17 cellular contexts compared by ENCODE assay signal in the genomic region with DNA sequence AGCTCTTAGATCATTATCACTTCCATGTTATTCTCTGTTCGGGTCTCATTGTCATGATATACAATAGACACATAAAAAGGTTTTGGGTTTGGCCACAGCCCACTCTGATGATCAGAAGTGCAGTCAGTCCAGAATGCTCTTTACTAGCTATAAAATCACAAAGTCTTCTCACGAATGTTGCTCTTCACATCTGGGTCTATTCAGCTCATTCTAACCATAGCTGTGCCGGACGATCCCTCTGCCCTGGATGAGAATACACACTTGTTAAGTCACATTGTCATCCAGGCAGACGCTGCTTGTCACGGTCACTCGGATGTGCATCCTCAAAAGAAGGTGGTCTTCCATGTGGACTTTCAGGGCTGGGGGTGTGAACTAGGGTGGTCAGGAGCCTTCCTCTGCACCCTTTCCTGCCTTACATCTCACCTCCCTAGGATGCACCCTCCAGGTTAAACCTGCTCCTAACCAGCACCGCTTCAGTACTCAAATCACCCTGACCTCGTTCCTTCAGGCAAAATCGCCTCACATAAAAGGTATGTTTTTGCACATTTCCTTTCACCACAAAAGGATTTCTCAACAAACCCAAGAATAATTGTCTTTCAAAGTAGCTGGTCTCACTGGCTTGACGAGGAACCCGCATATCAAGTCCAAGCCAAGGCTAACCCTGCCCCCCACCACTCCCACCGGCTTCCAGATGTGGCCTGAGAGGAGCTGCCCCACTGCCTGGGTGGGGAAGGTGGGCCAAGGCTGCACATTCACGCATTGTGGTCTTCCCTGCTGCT. TPM values are rescaled to one million over a fixed set of nuclear protein-coding genes. Genes with fewer than 3 reads are reported as not detected.
DNase-seq lines count a peak whose midpoint lies in the region; ATAC-seq, FAIRE-seq and TF ChIP-seq lines count a peak whose summit lies in the region.
"Had no signal": no experiment of that assay in that cellular context is flagged by ENCODE, and none has a peak within 500 bp of the region (broad histone marks: within the 10 kb centered on the region; RNA-seq: fewer than 3 reads in every experiment).

No MANE protein-coding gene starts in this region.

- H3K27me3 ChIP-seq in PC-9 (ENCODE audit: insufficient read depth, low read depth) (0 out of 2 replicates have a peak, but pooled peaks cover 3% of the 10 kb centered on the region), bronchial epithelial cell (ENCODE audit: control insufficient read depth, insufficient read depth, low read length) (no peaks in the 10 kb centered on the region), trophoblast cell (ENCODE audit: insufficient read depth, low read length) (no peaks in the 10 kb centered on the region)
- H3K27me3 ChIP-seq: body of pancreas, hepatocyte, right lobe of liver, testis had no signal

- H3K4me1 ChIP-seq in PC-9 (replicated peaks; ENCODE audit: insufficient read depth) (peaks cover 26% of the 10 kb centered on the region), trophoblast cell (ENCODE audit: control insufficient read depth in 1 of 2, insufficient read depth in 2 of 2, low read length in 2 of 2) (peaks cover 14 to 18% of the 10 kb centered on the region in 2 experiments)
- H3K4me1 ChIP-seq: testis had no signal

- H2BK12ac ChIP-seq in trophoblast cell (ENCODE audit: low read length), result peak overlapping the region; percentile 45

- H3K4me3 ChIP-seq in PC-9 (no peak overlapping the region), bronchial epithelial cell (ENCODE audit: low read depth, low read length) (no peak overlapping the region), trophoblast cell (ENCODE audit: low read depth, low read length) (no peak overlapping the region)
- H3K4me3 ChIP-seq: body of pancreas, hepatocyte, lung, right lobe of liver, testis had no signal

- H3K4ac ChIP-seq in trophoblast cell (ENCODE audit: low read depth, low read length), result no peak overlapping the region

- no peak overlapping the region for H3K18ac ChIP-seq in trophoblast cell (ENCODE audit: low read length)

- H3K14ac ChIP-seq in trophoblast cell (ENCODE audit: low read length), result no peak overlapping the region

- no peak for TF ChIP-seq CTCF in PC-9 (conservative IDR thresholded peaks at IDR 0.05)
- no peak for TF ChIP-seq CTCF in bronchial epithelial cell (IDR thresholded peaks at IDR 0.05; ENCODE audit: insufficient read depth, low read length, severe bottlenecking)

- intact Hi-C loops in PC-9 (cut with micrococcal nuclease; ENCODE audit: unreplicated experiment), result loop anchor here (2.0 kb wide), 1 partner anchor 41 kb away; no protein-coding TSS in a partner anchor

- H2AK5ac ChIP-seq in trophoblast cell (ENCODE audit: low read length), result peak overlapping the region; percentile 35

- no peak for ATAC-seq in HG03196 (IDR thresholded peaks at IDR 0.05; ENCODE audit: unreplicated experiment)
- ATAC-seq: body of pancreas, right lobe of liver had no signal

- no peak overlapping the region for H3K23ac ChIP-seq in trophoblast cell (ENCODE audit: low read length)

- H4K8ac ChIP-seq in trophoblast cell (ENCODE audit: low read depth, low read length), result no peak overlapping the region

- H3K36me3 ChIP-seq in PC-9 (ENCODE audit: low read depth) (no peaks in the 10 kb centered on the region), bronchial epithelial cell (ENCODE audit: control insufficient read depth, insufficient read depth, low read length) (no peaks in the 10 kb centered on the region), trophoblast cell (ENCODE audit: control insufficient read depth in 1 of 2, insufficient read depth in 2 of 2, low read length in 2 of 2) (no peaks in the 10 kb centered on the region)

- H3K4me2 ChIP-seq in PC-9, result peak overlapping the region; percentile 41
- H3K4me2 ChIP-seq in trophoblast cell (ENCODE audit: low read length), result peak overlapping the region; percentile 14

- H4K91ac ChIP-seq in trophoblast cell (ENCODE audit: low read depth, low read length), result no peak overlapping the region

- H2AFZ ChIP-seq in PC-9, result no peak overlapping the region
- H2AFZ ChIP-seq in trophoblast cell (ENCODE audit: insufficient read depth, low read length, poor library complexity), result no peak overlapping the region
- H2AFZ ChIP-seq: hepatocyte had no signal

- H4K20me1 ChIP-seq in PC-9 (ENCODE audit: insufficient read depth), result no peaks in the 10 kb centered on the region

- H3K27ac ChIP-seq in PC-9, result no peak overlapping the region
- H3K27ac ChIP-seq in trophoblast cell (ENCODE audit: low read depth, low read length), result no peak overlapping the region
- H3K27ac ChIP-seq: body of pancreas, right lobe of liver, testis had no signal

- H3K9ac ChIP-seq in trophoblast cell (ENCODE audit: low read length), result no peak overlapping the region

- H3F3A ChIP-seq in PC-9 (ENCODE audit: insufficient read depth, low read depth), result peaks cover 6% of the 10 kb centered on the region; the same call in 1 of the 2 replicates

- FAIRE-seq in bronchial epithelial cell (lab: Jason Lieb, UNC), result peak; percentile 28

- H3K9me3 ChIP-seq in PC-9 (ENCODE audit: insufficient read depth, low read depth) (no peaks in the 10 kb centered on the region), trophoblast cell (ENCODE audit: insufficient read depth, low read depth, low read length) (no peaks in the 10 kb centered on the region)
- H3K9me3 ChIP-seq: body of pancreas, right lobe of liver, testis had no signal

- DNase-seq in ELF-1 (ENCODE audit: low read depth, low spot score) (peak; percentile 56), PC-9 (peak; percentile 78 to 79), bronchial epithelial cell (ENCODE audit: low read depth) (peak; percentile 58), trophoblast cell (peak; percentile 88 to 98), GM19240 (ENCODE audit: insufficient read length, low spot score) (no peak), anterior cingulate cortex (lab: John Stamatoyannopoulos, UW) (no peak)
- DNase-seq: body of pancreas; CD8-positive, alpha-beta memory T cell; NCI-H2107; NCI-H524; right lobe of liver; Right ventricle myocardium superior; stimulated activated CD4-positive, alpha-beta T cell treated with anti-CD3 and anti-CD28 coated beads, Interleukin-15, amount 100 ng/mL, for 24 hours; testis had no signal

- POLR2A ChIA-PET in PC-9 (lab: Charles Lee; ENCODE audit: unreplicated experiment), result interaction anchor here (0.6 kb wide), 1 partner anchor 31 kb away, joined by 4 read pairs; no protein-coding TSS in a partner anchor

- no peak overlapping the region for H4K12ac ChIP-seq in trophoblast cell (ENCODE audit: low read depth, low read length)

- H3K9me2 ChIP-seq in PC-9 (ENCODE audit: insufficient read depth), result no peaks in the 10 kb centered on the region

- no peak overlapping the region for H2BK5ac ChIP-seq in trophoblast cell (ENCODE audit: low read depth, low read length, poor library complexity)

- no CpG with 5 or more reads among the region's 14 CpGs for WGBS in trophoblast cell (ENCODE audit: extremely low coverage, insufficient coverage, insufficient read length)

- no peak overlapping the region for H2BK120ac ChIP-seq in trophoblast cell (ENCODE audit: insufficient read depth, low read length, poor library complexity)

- CTCF ChIA-PET in PC-9 (lab: Charles Lee), result interaction anchor here (0.7 to 1.7 kb wide), 5 partner anchors 21 to 154 kb away, joined by 3 to 8 read pairs (median 3); no protein-coding TSS in a partner anchor

- H3K79me1 ChIP-seq in trophoblast cell (ENCODE audit: low read length), result peaks cover 4% of the 10 kb centered on the region

- no TSS peak for BruUV-seq in PC-9 (replicated peaks; lab: Mats Ljungman, UMichigan)

- no peaks in the 10 kb centered on the region for H3K79me2 ChIP-seq in PC-9 (ENCODE audit: low read depth)
- H3K79me2 ChIP-seq in trophoblast cell (ENCODE audit: control insufficient read depth, insufficient read depth, low read length, poor library complexity), result peaks cover 3% of the 10 kb centered on the region

RNA-seq across cellular contexts. Expression of a gene that starts 21.9 kb away (rescaled TPM):
- 81.4 and 87.2 TPM in 2 replicates for total RNA-seq in PC-9 (2021)
- 11.1 and 12.9 TPM in 2 replicates for total RNA-seq in bronchial epithelial cell
- polyA plus RNA-seq in trophoblast cell (2013), result 9.7 and 10.1 TPM in 2 replicates

Comparison
In these comparisons a context has a peak if more than half of its experiments do, and no peak if none do; other contexts are left out.
1. DNase-seq: peak in ELF-1 (single experiment), PC-9 (2 of 2), bronchial epithelial cell (single experiment) and trophoblast cell (2 of 2); none in GM19240 (single experiment) and anterior cingulate cortex (0 of 58).